ENCODE assay signal across 8 cellular contexts in the genomic region with DNA sequence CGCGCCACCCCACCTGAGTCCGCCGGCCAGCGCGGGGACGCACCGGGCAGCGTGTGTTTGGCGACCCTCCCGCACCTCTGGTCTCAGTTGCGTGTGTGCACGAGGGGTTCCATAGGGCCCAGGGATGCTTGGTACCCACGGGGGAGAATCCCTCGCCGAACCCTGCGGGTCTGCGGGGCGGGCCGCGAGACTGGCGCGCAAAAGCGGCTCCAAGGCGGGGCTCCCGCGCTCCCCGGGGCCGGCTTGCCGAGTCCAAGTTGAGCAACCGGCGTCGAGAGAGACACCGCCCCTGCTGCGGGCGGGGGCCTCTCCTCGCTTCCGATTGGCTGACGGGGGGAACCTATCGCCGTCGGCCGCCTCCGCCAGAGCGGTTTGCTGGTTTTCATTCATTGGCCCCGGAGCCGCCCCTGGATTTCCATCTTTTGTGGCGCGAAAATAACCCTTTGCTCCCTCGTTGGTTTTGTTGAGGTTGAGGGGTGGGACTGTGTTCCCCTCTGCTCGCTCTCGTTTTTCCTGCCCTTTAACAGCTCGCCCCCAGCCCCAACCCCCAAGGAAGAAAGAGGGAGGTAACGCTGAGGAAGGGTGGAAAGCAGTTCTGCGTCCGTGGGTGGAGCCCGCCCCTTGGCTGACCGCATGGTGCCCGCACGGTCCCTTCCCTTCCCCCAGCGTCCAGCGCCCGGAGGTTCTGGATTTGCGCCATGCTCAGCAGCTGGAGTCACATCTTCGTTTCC. TPM values are rescaled to one million over a fixed set of nuclear protein-coding genes. Genes with fewer than 3 reads are reported as not detected.
DNase-seq lines count a peak whose midpoint lies in the region; ATAC-seq, FAIRE-seq and TF ChIP-seq lines count a peak whose summit lies in the region.

No MANE protein-coding gene starts in this region.

- H3K9me2 ChIP-seq in PC-3 (replicated peaks; ENCODE audit: low read length) = no peaks in the 10 kb centered on the region

- H3K36me3 Mint-ChIP-seq in activated naive CD4-positive, alpha-beta T cell treated with anti-CD3 and anti-CD28 coated beads, Interleukin-2, amount 50 U/mL, for 72 hours = peaks cover 4 to 24% of the 10 kb centered on the region in 2 donors

- no peaks in the 10 kb centered on the region for H4K20me1 ChIP-seq in KMS-11 (ENCODE audit: insufficient read depth)
- H4K20me1 ChIP-seq in PC-3 (ENCODE audit: low read length) = no peaks in the 10 kb centered on the region

- H3K79me2 ChIP-seq in KMS-11 (ENCODE audit: insufficient read depth, low read depth) (peaks cover 86% of the 10 kb centered on the region), PC-3 (ENCODE audit: low read length) (peaks cover 17% of the 10 kb centered on the region)

- peak; percentile 82 for TF ChIP-seq POLR2A in GM10847 (IDR thresholded peaks at IDR 0.05; ENCODE audit: extremely low read depth, insufficient read length)
- TF ChIP-seq POLR2A in H54 (IDR thresholded peaks at IDR 0.05; ENCODE audit: low read depth, low read length) = peak; percentile 94
- TF ChIP-seq POLR2A in thyroid gland (IDR thresholded peaks at IDR 0.05) = no peak

- H3K27me3 ChIP-seq in KMS-11 (ENCODE audit: insufficient read depth, low read depth) = no peaks in the 10 kb centered on the region
- peaks cover 24% of the 10 kb centered on the region; the same call in 1 of the 2 replicates for H3K27me3 ChIP-seq in PC-3 (ENCODE audit: low read length)
- peaks cover 77 to 83% (median 78%) of the 10 kb centered on the region in 3 donors for H3K27me3 ChIP-seq in skeletal muscle tissue (ENCODE audit: control insufficient read depth in 3 of 3, insufficient read depth in 3 of 3, low read length in 3 of 3)
- peaks cover 70% of the 10 kb centered on the region for H3K27me3 ChIP-seq in thyroid gland

- peak overlapping the region; percentile 95 for H3K27ac ChIP-seq in KMS-11
- peak overlapping the region; percentile 39 for H3K27ac ChIP-seq in PC-3 (ENCODE audit: low read length)
- no peak overlapping the region for H3K27ac ChIP-seq in skeletal muscle tissue (ENCODE audit: low read depth, low read length)
- H3K27ac ChIP-seq in thyroid gland = no peak overlapping the region

- 3 to 4% methylated on average over 27 to 31 of the region's 65 CpGs for WGBS in thyroid gland, 2 donors

- peak overlapping the region in 1 of 2 donors; percentile 9 for H3K27ac Mint-ChIP-seq in activated naive CD4-positive, alpha-beta T cell treated with anti-CD3 and anti-CD28 coated beads, Interleukin-2, amount 50 U/mL, for 72 hours

- H2AFZ ChIP-seq in KMS-11 (ENCODE audit: low read depth) (no peak overlapping the region), PC-3 (ENCODE audit: low read length) (peak overlapping the region; percentile 71)

- peak; percentile 97 for DNase-seq in H54 (ENCODE audit: insufficient read length, low spot score)
- peak; percentile 42 for DNase-seq in PC-3
- DNase-seq in activated naive CD4-positive, alpha-beta T cell treated with anti-CD3 and anti-CD28 coated beads, Interleukin-2, amount 50 U/mL, for 72 hours (ENCODE audit: low spot score in 2 of 2) = peak; percentile 78 to 86
- peak; percentile 83 for DNase-seq in hepatic stellate cell (ENCODE audit: low spot score)
- no peak for DNase-seq in thyroid gland

- CTCF ChIA-PET in PC-3 (lab: Charles Lee) = no interaction called here

- H3K4me2 ChIP-seq in KMS-11 = peak overlapping the region; percentile 99
- H3K4me2 ChIP-seq in PC-3 (ENCODE audit: low read length) = peak overlapping the region; percentile 70

- peaks cover 0 to 6% of the 10 kb centered on the region in 2 donors for H3K9me3 Mint-ChIP-seq in activated naive CD4-positive, alpha-beta T cell treated with anti-CD3 and anti-CD28 coated beads, Interleukin-2, amount 50 U/mL, for 72 hours

- H3F3A ChIP-seq in PC-3 (ENCODE audit: low read length, unreplicated experiment) = no peaks in the 10 kb centered on the region

- FAIRE-seq in H54 (lab: Jason Lieb, UNC) = peak; percentile 94

- intact Hi-C loops in PC-3 (cut with micrococcal nuclease) (no loop called here), thyroid gland (cut with DNase I) (no loop called here)

- POLR2A ChIA-PET in PC-3 (lab: Charles Lee; ENCODE audit: unreplicated experiment) = no interaction called here

- TF ChIP-seq CTCF in KMS-11 (conservative IDR thresholded peaks at IDR 0.05; ENCODE audit: low read depth, low read length) (no peak), PC-3 (conservative IDR thresholded peaks at IDR 0.05; ENCODE audit: low read depth, low read length) (no peak), thyroid gland (IDR thresholded peaks at IDR 0.05) (no peak)

- H3K9ac ChIP-seq in KMS-11 (peak overlapping the region; percentile 94), PC-3 (ENCODE audit: low read length) (peak overlapping the region; percentile 62), skeletal muscle tissue (ENCODE audit: low read depth in 1 of 3, low read length in 3 of 3) (no peak overlapping the region)

- BruUV-seq in PC-3 (replicated peaks; lab: Mats Ljungman, UMichigan) = no TSS peak

- H3K9me3 ChIP-seq in PC-3 (ENCODE audit: low read length) (no peaks in the 10 kb centered on the region), skeletal muscle tissue (ENCODE audit: control insufficient read depth in 3 of 3, low read length in 3 of 3) (peaks cover 0 to 5% (median 0%) of the 10 kb centered on the region in 3 donors), thyroid gland (no peaks in the 10 kb centered on the region)

- peak; percentile 27 for ATAC-seq in PC-3
- peak; percentile 89 to 94 for ATAC-seq in activated naive CD4-positive, alpha-beta T cell treated with anti-CD3 and anti-CD28 coated beads, Interleukin-2, amount 50 U/mL, for 72 hours

- H3K36me3 ChIP-seq in KMS-11 (ENCODE audit: insufficient read depth) = no peaks in the 10 kb centered on the region
- H3K36me3 ChIP-seq in PC-3 (ENCODE audit: low read depth, low read length) = no peaks in the 10 kb centered on the region
- H3K36me3 ChIP-seq in skeletal muscle tissue (ENCODE audit: control insufficient read depth in 3 of 3, insufficient read depth in 3 of 3, low read length in 3 of 3) = no peaks in the 10 kb centered on the region
- H3K36me3 ChIP-seq in thyroid gland = no peaks in the 10 kb centered on the region

- peaks cover 25% of the 10 kb centered on the region for H3K4me1 ChIP-seq in KMS-11 (ENCODE audit: low read depth, poor library complexity, severe bottlenecking)
- H3K4me1 ChIP-seq in PC-3 (ENCODE audit: insufficient read depth, low read length) = peaks cover 17% of the 10 kb centered on the region
- H3K4me1 ChIP-seq in skeletal muscle tissue (ENCODE audit: control insufficient read depth in 3 of 3, insufficient read depth in 3 of 3, low read length in 3 of 3) = peaks cover 14 to 20% (median 20%) of the 10 kb centered on the region in 3 donors
- H3K4me1 ChIP-seq in thyroid gland = peaks cover 10 to 29% of the 10 kb centered on the region in 2 donors

- H3K4me3 ChIP-seq in KMS-11 (IDR thresholded peaks at IDR 0.05; ENCODE audit: insufficient read depth, low read depth, low read length) (no peak overlapping the region), PC-3 (ENCODE audit: low read length) (peak overlapping the region; percentile 63), skeletal muscle tissue (ENCODE audit: low read length in 3 of 3) (peak overlapping the region; percentile 5 to 36 (median 28)), thyroid gland (replicated peaks in 1 of 3) (no peak overlapping the region)

RNA-seq across cellular contexts. Expression of a gene that starts 4.0 kb away (rescaled TPM):
- 8.9 and 11.7 TPM in 2 replicates for total RNA-seq in PC-3 (2014; rRNA removed)
- total RNA-seq in activated naive CD4-positive, alpha-beta T cell treated with anti-CD3 and anti-CD28 coated beads, Interleukin-2, amount 50 U/mL, for 72 hours = under 1 TPM; 0.39 to 0.56 TPM
- total RNA-seq in skeletal muscle tissue = 59.0 TPM
- 1 to 10 TPM in 3 of 4 donors, under 1 TPM in 1; 0.67 to 5.2 (median 3.4) TPM for total RNA-seq in thyroid gland

RNA-seq across cellular contexts. Expression of a gene that starts 57.5 kb away (rescaled TPM):
- total RNA-seq in PC-3 (2014; rRNA removed) = 27.6 and 28.3 TPM in 2 replicates
- 100 to 1,000 TPM in 1 of 2 donors, 10 to 100 TPM in 1; 85.8 to 114 TPM for total RNA-seq in activated naive CD4-positive, alpha-beta T cell treated with anti-CD3 and anti-CD28 coated beads, Interleukin-2, amount 50 U/mL, for 72 hours
- 33.9 TPM for total RNA-seq in skeletal muscle tissue
- 10 to 100 TPM; 31.6 to 49.0 (median 42.8) TPM for total RNA-seq in thyroid gland

Comparison
In these comparisons a context has a peak if more than half of its experiments do, and no peak if none do; other contexts are left out.
1. POLR2A ChIP-seq: peak in GM10847 (single experiment) and H54 (single experiment); none in thyroid gland (0 of 2).
2. DNase-seq: peak in H54 (single experiment), PC-3 (single experiment), activated naive CD4-positive, alpha-beta T cell treated with anti-CD3 and anti-CD28 coated beads, Interleukin-2, amount 50 U/mL, for 72 hours (2 of 2) and hepatic stellate cell (single experiment); none in thyroid gland (0 of 2).
3. H3K27ac ChIP-seq: peak in KMS-11 (single experiment) and PC-3 (single experiment); none in skeletal muscle tissue (single experiment) and thyroid gland (0 of 3).
4. H3K4me3 ChIP-seq: peak in PC-3 (single experiment) and skeletal muscle tissue (3 of 3); none in KMS-11 (single experiment) and thyroid gland (0 of 3).
5. H3K9ac ChIP-seq: peak in KMS-11 (single experiment) and PC-3 (single experiment); none in skeletal muscle tissue (0 of 3).